In genomic region chr15:61888074-61888780, GRCh38 we compare ENCODE assay signal across 18 cellular contexts.
"Had no signal": no experiment of that assay in that cellular context is flagged by ENCODE, and none has a peak within 500 bp of the region (broad histone marks: within the 10 kb centered on the region; RNA-seq: fewer than 3 reads in every experiment).

No MANE protein-coding gene starts in this region.

- H3K27me3 ChIP-seq: esophagus squamous epithelium, pancreas, right lobe of liver, upper lobe of left lung had no signal

- H3K4me1 ChIP-seq: esophagus squamous epithelium, lower lobe of right lung, pancreas, right lobe of liver, upper lobe of left lung had no signal

- H3K9me3 ChIP-seq: pancreas had no signal

- H3K4me3 ChIP-seq: esophagus squamous epithelium, lower lobe of right lung, pancreas, right lobe of liver, thoracic aorta, upper lobe of left lung had no signal

- H3K27ac ChIP-seq: esophagus squamous epithelium, lower lobe of right lung, pancreas, right lobe of liver, thoracic aorta, upper lobe of left lung had no signal

- H3K27ac Mint-ChIP-seq: activated CD4-positive, alpha-beta T cell treated with anti-CD3 and anti-CD28 coated beads, Interleukin-2, amount 10 ng/mL, durations not matched to agents 24 days and 14 days; activated CD8-positive, alpha-beta T cell treated with anti-CD3 and anti-CD28 coated beads for 36 hours; activated naive CD4-positive, alpha-beta T cell treated with anti-CD3 and anti-CD28 coated beads, Interleukin-2, amount 10 ng/mL, durations not matched to agents 7 days and 5 days; activated naive CD8-positive, alpha-beta T cell treated with anti-CD3 and anti-CD28 coated beads, Interleukin-2, amount 50 U/mL, for 24 hours; activated T-cell treated with anti-CD3 and anti-CD28 coated beads, Interleukin-2, amount 50 U/mL, for 24 hours; dendritic cell treated with granulocyte-macrophage colony-stimulating factor and Interleukin-4, amounts not matched to agents 40 ng/mL and 50 ng/mL, for 4 days; natural killer cell; T-helper 1 cell treated with Interleukin-12 subunit alpha and Interleukin-12 subunit beta and Interleukin-4 antibody, amounts not matched to agents 30 μg/mL and 1 μg/mL, for 36 hours had no signal

- H3K27me3 Mint-ChIP-seq: activated CD4-positive, alpha-beta T cell treated with anti-CD3 and anti-CD28 coated beads, Interleukin-2, amount 10 ng/mL, durations not matched to agents 24 days and 14 days; activated CD8-positive, alpha-beta T cell treated with anti-CD3 and anti-CD28 coated beads for 36 hours; activated naive CD4-positive, alpha-beta T cell treated with anti-CD3 and anti-CD28 coated beads, Interleukin-2, amount 10 ng/mL, durations not matched to agents 7 days and 5 days; activated naive CD8-positive, alpha-beta T cell treated with anti-CD3 and anti-CD28 coated beads, Interleukin-2, amount 50 U/mL, for 24 hours; activated T-cell treated with anti-CD3 and anti-CD28 coated beads, Interleukin-2, amount 50 U/mL, for 24 hours; dendritic cell treated with granulocyte-macrophage colony-stimulating factor and Interleukin-4, amounts not matched to agents 40 ng/mL and 50 ng/mL, for 4 days had no signal

- DNase-seq: activated CD4-positive, alpha-beta T cell treated with anti-CD3 and anti-CD28 coated beads, Interleukin-2, amount 10 ng/mL, durations not matched to agents 24 days and 14 days; activated CD8-positive, alpha-beta T cell treated with anti-CD3 and anti-CD28 coated beads for 36 hours; activated effector memory CD4-positive, alpha-beta T cell treated with Interleukin-2 at 50 U/mL for 16 hours; activated naive CD4-positive, alpha-beta T cell treated with anti-CD3 and anti-CD28 coated beads, Interleukin-2, amount 10 ng/mL, durations not matched to agents 7 days and 5 days; activated naive CD8-positive, alpha-beta T cell treated with anti-CD3 and anti-CD28 coated beads, Interleukin-2, amount 50 U/mL, for 24 hours; activated T-cell treated with anti-CD3 and anti-CD28 coated beads, Interleukin-2, amount 50 U/mL, for 24 hours; effector CD8-positive, alpha-beta T cell; esophagus squamous epithelium; lower lobe of right lung; natural killer cell; pancreas; right lobe of liver; small intestine; stimulated activated CD4-positive, alpha-beta T cell treated with anti-CD3 and anti-CD28 coated beads, Interleukin-4, amount 100 ng/mL, for 1 hour; upper lobe of left lung had no signal

- H3K4me3 Mint-ChIP-seq: activated CD4-positive, alpha-beta T cell treated with anti-CD3 and anti-CD28 coated beads, Interleukin-2, amount 10 ng/mL, durations not matched to agents 24 days and 14 days; activated CD8-positive, alpha-beta T cell treated with anti-CD3 and anti-CD28 coated beads for 36 hours; activated naive CD4-positive, alpha-beta T cell treated with anti-CD3 and anti-CD28 coated beads, Interleukin-2, amount 10 ng/mL, durations not matched to agents 7 days and 5 days; activated naive CD8-positive, alpha-beta T cell treated with anti-CD3 and anti-CD28 coated beads, Interleukin-2, amount 50 U/mL, for 24 hours; activated T-cell treated with anti-CD3 and anti-CD28 coated beads, Interleukin-2, amount 50 U/mL, for 24 hours; dendritic cell treated with granulocyte-macrophage colony-stimulating factor and Interleukin-4, amounts not matched to agents 40 ng/mL and 50 ng/mL, for 4 days; natural killer cell; T-helper 1 cell treated with Interleukin-12 subunit alpha and Interleukin-12 subunit beta and Interleukin-4 antibody, amounts not matched to agents 30 μg/mL and 1 μg/mL, for 36 hours had no signal

- ATAC-seq: activated CD8-positive, alpha-beta T cell treated with anti-CD3 and anti-CD28 coated beads for 36 hours; activated naive CD8-positive, alpha-beta T cell treated with anti-CD3 and anti-CD28 coated beads, Interleukin-2, amount 50 U/mL, for 24 hours; lower lobe of right lung; natural killer cell; pancreas; right lobe of liver had no signal

- H3K36me3 ChIP-seq: pancreas had no signal
